Comparison of ENCODE assay signal across 15 cellular contexts in genomic region chr2:173124441-173124840, GRCh38. TPM values are rescaled to one million over a fixed set of nuclear protein-coding genes. Genes with fewer than 3 reads are reported as not detected.
DNase-seq lines count a peak whose midpoint lies in the region; ATAC-seq and TF ChIP-seq lines count a peak whose summit lies in the region.
"Had no signal": no experiment of that assay in that cellular context is flagged by ENCODE, and none has a peak within 500 bp of the region (broad histone marks: within the 10 kb centered on the region; RNA-seq: fewer than 3 reads in every experiment).

No MANE protein-coding gene starts in this region.

- no peaks in the 10 kb centered on the region for H3K27me3 ChIP-seq in MG63
- no peaks in the 10 kb centered on the region for H3K27me3 ChIP-seq in dorsolateral prefrontal cortex
- no peaks in the 10 kb centered on the region for H3K27me3 ChIP-seq in aorta (ENCODE audit: control insufficient read depth in 1 of 2, insufficient read depth in 2 of 2, low read length in 1 of 2)
- H3K27me3 ChIP-seq: hepatocyte had no signal

- intact Hi-C loops in dorsolateral prefrontal cortex (cut with DNase I) = no loop called here
- intact Hi-C loops in aorta (cut with DNase I) = loop anchor here in 1 of 2 donors (10.0 kb wide), 1 partner anchor 60 kb away; no protein-coding TSS in a partner anchor

- 89% methylated on average over 3 of the region's 3 CpGs for WGBS in aorta, 2 donors

- no peaks in the 10 kb centered on the region for H3K9me3 ChIP-seq in MG63
- H3K9me3 ChIP-seq in aorta (ENCODE audit: control insufficient read depth, low read length) = no peaks in the 10 kb centered on the region

- H3K27ac ChIP-seq in epithelial cell of prostate (peak overlapping the region; percentile 68), dorsolateral prefrontal cortex (no peak overlapping the region), aorta (ENCODE audit: low read depth in 1 of 2, low read length in 2 of 2) (no peak overlapping the region)
- H3K27ac ChIP-seq: hepatocyte had no signal

- peaks cover 3 to 4% of the 10 kb centered on the region in 2 donors for H3K4me1 ChIP-seq in aorta (ENCODE audit: control insufficient read depth in 1 of 2, insufficient read depth in 2 of 2, low read length in 2 of 2)

- no peak for ATAC-seq in aorta (ENCODE audit: low FRiP score)

- H3K36me3 ChIP-seq in MG63 (peaks cover 12% of the 10 kb centered on the region), aorta (ENCODE audit: control insufficient read depth in 1 of 2, insufficient read depth in 2 of 2, low read length in 1 of 2) (no peaks in the 10 kb centered on the region)

- TF ChIP-seq CTCF in dorsolateral prefrontal cortex (IDR thresholded peaks at IDR 0.05 in 54 of 56, conservative IDR thresholded peaks at IDR 0.05 in 2 of 56; ENCODE audit: low read depth in 1 of 56, partially characterized antibody in 56 of 56) = no peak

- peak; percentile 76 for DNase-seq in EH (ENCODE audit: low read depth)
- DNase-seq in MG63 = peak; percentile 86
- DNase-seq in epithelial cell of prostate (ENCODE audit: low read depth, low spot score) = peak; percentile 72
- DNase-seq in myocyte (ENCODE audit: low read depth) = peak; percentile 41
- DNase-seq in dorsolateral prefrontal cortex = no peak
- DNase-seq in RKO (ENCODE audit: low spot score) = no peak
- DNase-seq in aorta = no peak
- no peak for DNase-seq in NCI-H2227 treated with DMSO at 0.1 percent for 48 hours (lab: John Stamatoyannopoulos, UW)
- DNase-seq: activated naive CD8-positive, alpha-beta T cell treated with anti-CD3 and anti-CD28 coated beads, Interleukin-2, amount 10 ng/mL, durations not matched to agents 7 days and 5 days; CD4-positive, alpha-beta memory T cell; GOT3; NCI-H1930; stimulated activated CD4-positive, alpha-beta T cell treated with anti-CD3 and anti-CD28 coated beads, Interleukin-4, amount 100 ng/mL, for 1 hour; stimulated activated naive CD4-positive, alpha-beta T cell had no signal

- H3K4me3 ChIP-seq in MG63 (no peak overlapping the region), dorsolateral prefrontal cortex (no peak overlapping the region), aorta (ENCODE audit: low read length in 2 of 2) (no peak overlapping the region)
- H3K4me3 ChIP-seq: hepatocyte had no signal

RNA-seq across cellular contexts. Expression of gene MAP3K20, which starts 48.8 kb away (rescaled TPM):
- total RNA-seq in MG63 (2014; rRNA removed; shearing (Covaris generic); ENCODE audit: low replicate concordance) = 32.8 and 53.5 TPM in 2 replicates
- 28.5 and 39.9 TPM in 2 replicates for total RNA-seq in myocyte
- polyA plus RNA-seq in myocyte (2012) = 13.5 TPM
- total RNA-seq in dorsolateral prefrontal cortex = 10 to 100 TPM in 116 of 120 experiments, 1 to 10 TPM in 4; 9.4 to 38.2 (median 15.2) TPM
- total RNA-seq in aorta = 100 to 1,000 TPM in 1 of 2 donors, 10 to 100 TPM in 1; 82.9 to 109 TPM
- 10 to 100 TPM; 25.6 to 30.2 TPM for polyA plus RNA-seq in aorta

Comparison
In these comparisons a context has a peak if more than half of its experiments do, and no peak if none do; other contexts are left out.
1. DNase-seq: peak in EH (single experiment), MG63 (single experiment), epithelial cell of prostate (single experiment) and myocyte (single experiment); none in dorsolateral prefrontal cortex (0 of 10), RKO (single experiment), aorta (0 of 2) and NCI-H2227 treated with DMSO at 0.1 percent for 48 hours (single experiment).